1 cellular context compared by ENCODE assay signal in genomic region chrX:14936561-14936960, GRCh38.
TF ChIP-seq lines count a peak whose summit lies in the region.

No MANE protein-coding gene starts in this region.

TF ChIP-seq in GM23338, 12 proteins besides CTCF, POLR2A, EP300 and RAD21 (continued from another document):
- TF ChIP-seq, protein P1, sequence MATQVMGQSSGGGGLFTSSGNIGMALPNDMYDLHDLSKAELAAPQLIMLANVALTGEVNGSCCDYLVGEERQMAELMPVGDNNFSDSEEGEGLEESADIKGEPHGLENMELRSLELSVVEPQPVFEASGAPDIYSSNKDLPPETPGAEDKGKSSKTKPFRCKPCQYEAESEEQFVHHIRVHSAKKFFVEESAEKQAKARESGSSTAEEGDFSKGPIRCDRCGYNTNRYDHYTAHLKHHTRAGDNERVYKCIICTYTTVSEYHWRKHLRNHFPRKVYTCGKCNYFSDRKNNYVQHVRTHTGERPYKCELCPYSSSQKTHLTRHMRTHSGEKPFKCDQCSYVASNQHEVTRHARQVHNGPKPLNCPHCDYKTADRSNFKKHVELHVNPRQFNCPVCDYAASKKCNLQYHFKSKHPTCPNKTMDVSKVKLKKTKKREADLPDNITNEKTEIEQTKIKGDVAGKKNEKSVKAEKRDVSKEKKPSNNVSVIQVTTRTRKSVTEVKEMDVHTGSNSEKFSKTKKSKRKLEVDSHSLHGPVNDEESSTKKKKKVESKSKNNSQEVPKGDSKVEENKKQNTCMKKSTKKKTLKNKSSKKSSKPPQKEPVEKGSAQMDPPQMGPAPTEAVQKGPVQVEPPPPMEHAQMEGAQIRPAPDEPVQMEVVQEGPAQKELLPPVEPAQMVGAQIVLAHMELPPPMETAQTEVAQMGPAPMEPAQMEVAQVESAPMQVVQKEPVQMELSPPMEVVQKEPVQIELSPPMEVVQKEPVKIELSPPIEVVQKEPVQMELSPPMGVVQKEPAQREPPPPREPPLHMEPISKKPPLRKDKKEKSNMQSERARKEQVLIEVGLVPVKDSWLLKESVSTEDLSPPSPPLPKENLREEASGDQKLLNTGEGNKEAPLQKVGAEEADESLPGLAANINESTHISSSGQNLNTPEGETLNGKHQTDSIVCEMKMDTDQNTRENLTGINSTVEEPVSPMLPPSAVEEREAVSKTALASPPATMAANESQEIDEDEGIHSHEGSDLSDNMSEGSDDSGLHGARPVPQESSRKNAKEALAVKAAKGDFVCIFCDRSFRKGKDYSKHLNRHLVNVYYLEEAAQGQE (IDR thresholded peaks at IDR 0.05; ENCODE audit: unreplicated experiment): no peak
- TF ChIP-seq EZH2 (IDR thresholded peaks at IDR 0.05; ENCODE audit: low read depth, unreplicated experiment) (no peak), ETS1 (IDR thresholded peaks at IDR 0.05) (no peak)
